ENCODE assay signal across 1 cellular context in genomic region chr22:41845380-41846267, GRCh38.
TF ChIP-seq lines count a peak whose summit lies in the region.

No MANE protein-coding gene starts in this region.

TF ChIP-seq in GM23338, 12 proteins besides CTCF, POLR2A, EP300 and RAD21 (continued from another document):
- TF ChIP-seq REST (IDR thresholded peaks at IDR 0.05; ENCODE audit: unreplicated experiment), result no peak
- TF ChIP-seq NANOG (IDR thresholded peaks at IDR 0.05; ENCODE audit: borderline replicate concordance), result no peak
- no peak for TF ChIP-seq ZNF114 (CRISPR knock-in tag; IDR thresholded peaks at IDR 0.05)
- no peak for TF ChIP-seq CREB1 (CRISPR knock-in tag; IDR thresholded peaks at IDR 0.05; ENCODE audit: low read depth)
- no peak for TF ChIP-seq EZH2phosphoT487 (IDR thresholded peaks at IDR 0.05; ENCODE audit: unreplicated experiment)
- TF ChIP-seq ZNF331 (CRISPR knock-in tag; IDR thresholded peaks at IDR 0.05; ENCODE audit: low read depth), result no peak
- no peak for TF ChIP-seq JUNB (IDR thresholded peaks at IDR 0.05; ENCODE audit: unreplicated experiment)
- no peak for TF ChIP-seq STAT1 (IDR thresholded peaks at IDR 0.05; ENCODE audit: unreplicated experiment)
